In genomic region chr17:57953219-57953618, GRCh38 we compare ENCODE assay signal across 13 cellular contexts. TPM values are rescaled to one million over a fixed set of nuclear protein-coding genes. Genes with fewer than 3 reads are reported as not detected.
A peak's percentile ranks its signal among the peaks of the same experiment; 100 is the strongest.
DNase-seq lines count a peak whose midpoint lies in the region; ATAC-seq and TF ChIP-seq lines count a peak whose summit lies in the region.
"Had no signal": no experiment of that assay in that cellular context is flagged by ENCODE, and none has a peak within 500 bp of the region (broad histone marks: within the 10 kb centered on the region; RNA-seq: fewer than 3 reads in every experiment).

No MANE protein-coding gene starts in this region.

- no peaks in the 10 kb centered on the region for H4K20me1 ChIP-seq in SK-N-SH (ENCODE audit: insufficient read depth)

- H3K9me3 Mint-ChIP-seq in natural killer cell, result no peaks in the 10 kb centered on the region

- no peak overlapping the region for H3K4me3 ChIP-seq in SK-N-SH (ENCODE audit: low read depth in 2 of 2, low read length in 1 of 2)
- no peak overlapping the region for H3K4me3 ChIP-seq in coronary artery
- H3K4me3 ChIP-seq in tibial artery, result no peak overlapping the region

- no peak overlapping the region for H2AFZ ChIP-seq in SK-N-SH (ENCODE audit: low read depth)

- H3K27ac ChIP-seq in SK-N-SH (ENCODE audit: low read depth in 2 of 2, low read length in 1 of 2), result peak overlapping the region in 1 of 2 experiments; percentile 79; a peak in 1 of 4 replicates
- peak overlapping the region; percentile 95 to 100 for H3K27ac ChIP-seq in coronary artery
- peak overlapping the region; percentile 98 to 99 for H3K27ac ChIP-seq in tibial artery

- no peak for TF ChIP-seq RAD21 in SK-N-SH (IDR thresholded peaks at IDR 0.05; ENCODE audit: low read length)

- H3K27ac Mint-ChIP-seq in natural killer cell, result no peak overlapping the region

- intact Hi-C loops in natural killer cell (cut with micrococcal nuclease), result no loop called here
- intact Hi-C loops in tibial artery (cut with DNase I; ENCODE audit: low total_unique reads), result loop anchor here (5.0 kb wide), 1 partner anchor 81 kb away; no protein-coding TSS in a partner anchor

- peaks cover 36 to 65% of the 10 kb centered on the region in 2 donors for H3K4me1 Mint-ChIP-seq in natural killer cell

- H3K9me3 ChIP-seq in SK-N-SH (no peaks in the 10 kb centered on the region), tibial artery (no peaks in the 10 kb centered on the region)

- H3F3A ChIP-seq in SK-N-SH (replicated peaks; ENCODE audit: insufficient read depth), result peaks cover 41% of the 10 kb centered on the region

- H3K9me2 ChIP-seq in SK-N-SH, result no peaks in the 10 kb centered on the region

- no peaks in the 10 kb centered on the region for H3K36me3 Mint-ChIP-seq in natural killer cell

- H3K36me3 ChIP-seq in SK-N-SH (replicated peaks in 1 of 2; ENCODE audit: control insufficient read depth in 1 of 2, insufficient read depth in 2 of 2, low read length in 1 of 2), result no peaks in the 10 kb centered on the region
- H3K36me3 ChIP-seq in tibial artery, result no peaks in the 10 kb centered on the region

- TF ChIP-seq CTCF in SK-N-SH (IDR thresholded peaks at IDR 0.05) (no peak), coronary artery (IDR thresholded peaks at IDR 0.05) (no peak), natural killer cell (IDR thresholded peaks at IDR 0.05) (no peak), tibial artery (IDR thresholded peaks at IDR 0.05) (no peak)

- DNase-seq in SK-N-SH, result no peak
- DNase-seq in coronary artery (ENCODE audit: low spot score), result no peak
- no peak for DNase-seq in natural killer cell
- DNase-seq in tibial artery, result no peak
- DNase-seq in stimulated activated CD4-positive, alpha-beta T cell treated with anti-CD3 and anti-CD28 coated beads, Interleukin-12 subunit alpha, Interleukin-12 subunit beta, amount 100 ng/mL, for 4 hours, result no peak
- DNase-seq: 8988T; activated CD4-positive, CD25-positive, alpha-beta regulatory T cell; DND-41; hippocampal formation; NCI-H2081 had no signal

- peaks cover 18 to 41% of the 10 kb centered on the region in 2 donors for H3K27me3 Mint-ChIP-seq in natural killer cell (ENCODE audit: low read depth in 2 of 2)

- H3K4me1 ChIP-seq in SK-N-SH (ENCODE audit: control insufficient read depth in 1 of 2, insufficient read depth in 2 of 2, low read depth in 1 of 2, low read length in 1 of 2) (peaks cover 31 to 58% of the 10 kb centered on the region in 2 experiments; a peak in 3 of 4 replicates), tibial artery (peaks cover 3 to 68% (median 59%) of the 10 kb centered on the region in 4 donors)

- ATAC-seq in SK-N-SH treated with all-trans-retinoic acid at 6 μM for 48 hours (no peak), natural killer cell (no peak), HG03432 (IDR thresholded peaks at IDR 0.05; ENCODE audit: unreplicated experiment) (no peak), GM21423 (IDR thresholded peaks at IDR 0.05; ENCODE audit: unreplicated experiment) (no peak)

- peaks cover 62% of the 10 kb centered on the region for H3K79me2 ChIP-seq in SK-N-SH (ENCODE audit: insufficient read depth)

- 100% methylated on average over 1 of the region's 1 CpG for WGBS in SK-N-SH (ENCODE audit: low lambda C conversion rate)

- CTCF ChIA-PET in SK-N-SH (lab: Yijun Ruan, JAX), result interaction anchor here (0.7 to 4.7 kb wide), 15 partner anchors 9 to 119 kb away, joined by 3 to 43 read pairs (median 7); no protein-coding TSS in a partner anchor

- H3K4me3 Mint-ChIP-seq in natural killer cell, result peak overlapping the region; percentile 42

- peak overlapping the region; percentile 78 for H3K4me2 ChIP-seq in SK-N-SH

- H3K27me3 ChIP-seq in SK-N-SH (ENCODE audit: insufficient read depth) (no peaks in the 10 kb centered on the region), tibial artery (no peaks in the 10 kb centered on the region)

- H3K9ac ChIP-seq in SK-N-SH, result no peak overlapping the region

- POLR2A ChIA-PET in SK-N-SH (lab: Yijun Ruan, JAX), result interaction anchor here (0.8 to 1.5 kb wide), 4 partner anchors 14 to 91 kb away, joined by 3 to 5 read pairs (median 4); no protein-coding TSS in a partner anchor

- TF ChIP-seq EP300 in SK-N-SH (IDR thresholded peaks at IDR 0.05; ENCODE audit: borderline replicate concordance in 1 of 2, low read depth in 1 of 2, low read length in 1 of 2), result no peak

TF ChIP-seq in SK-N-SH, 30 proteins besides CTCF, POLR2A, EP300 and RAD21 (continues in another document):
- TF ChIP-seq CHD2 (IDR thresholded peaks at IDR 0.05; ENCODE audit: low read length, partially characterized antibody), result no peak
- no peak for TF ChIP-seq MEF2A (IDR thresholded peaks at IDR 0.05; ENCODE audit: borderline replicate concordance, low read depth)
- TF ChIP-seq TCF12 (IDR thresholded peaks at IDR 0.05), result no peak
- TF ChIP-seq MAX (IDR thresholded peaks at IDR 0.05; ENCODE audit: low read depth), result no peak
- no peak for TF ChIP-seq MXI1 (IDR thresholded peaks at IDR 0.05; ENCODE audit: low read depth, low read length)
- TF ChIP-seq USF1 (IDR thresholded peaks at IDR 0.05; ENCODE audit: borderline replicate concordance, low read depth), result no peak
- TF ChIP-seq RXRA (IDR thresholded peaks at IDR 0.05; ENCODE audit: borderline replicate concordance, low read depth), result no peak
- no peak for TF ChIP-seq GATA2 (CRISPR knock-in tag; IDR thresholded peaks at IDR 0.05)
- TF ChIP-seq RCOR1 (IDR thresholded peaks at IDR 0.05; ENCODE audit: low read length), result no peak

TF ChIP-seq in SK-N-SH treated with all-trans-retinoic acid at 6 μM for 48 hours, 23 proteins besides CTCF, POLR2A, EP300 and RAD21:
- TF ChIP-seq CSRNP3 (CRISPR knock-in tag; IDR thresholded peaks at IDR 0.05), result no peak
- TF ChIP-seq POU6F1 (CRISPR knock-in tag; IDR thresholded peaks at IDR 0.05; ENCODE audit: borderline replicate concordance, low read depth), result no peak
- TF ChIP-seq PATZ1 (CRISPR knock-in tag; IDR thresholded peaks at IDR 0.05; ENCODE audit: borderline replicate concordance), result no peak
- TF ChIP-seq ARNTL (CRISPR knock-in tag; IDR thresholded peaks at IDR 0.05; ENCODE audit: borderline replicate concordance, low read depth), result no peak
- TF ChIP-seq RARB (CRISPR knock-in tag; IDR thresholded peaks at IDR 0.05), result no peak
- no peak for TF ChIP-seq ZNF70 (CRISPR knock-in tag; IDR thresholded peaks at IDR 0.05)

RNA-seq across cellular contexts. Expression of gene CUEDC1, which starts 2.0 kb away (rescaled TPM):
- polyA plus RNA-seq in SK-N-SH (2012; rRNA removed), result 50.3 and 58.9 TPM in 2 replicates
- polyA plus RNA-seq in SK-N-SH (2012; cell fraction: cytosol; rRNA removed), result 25.4 and 31.6 TPM in 2 replicates
- 207 and 306 TPM in 2 replicates for polyA plus RNA-seq in SK-N-SH (2012; cell fraction: nucleus; rRNA removed)
- total RNA-seq in natural killer cell, result 1 to 10 TPM; 1.5 to 3.7 (median 2.6) TPM

RNA-seq across cellular contexts. Expression of gene VEZF1, which starts 34.8 kb away (rescaled TPM):
- 35.1 and 43.0 TPM in 2 replicates for polyA plus RNA-seq in SK-N-SH (2012; rRNA removed)
- 42.9 and 43.3 TPM in 2 replicates for polyA plus RNA-seq in SK-N-SH (2012; cell fraction: cytosol; rRNA removed)
- 27.8 and 49.4 TPM in 2 replicates for polyA plus RNA-seq in SK-N-SH (2012; cell fraction: nucleus; rRNA removed)
- total RNA-seq in natural killer cell, result 10 to 100 TPM; 49.8 to 64.6 (median 63.4) TPM

RNA-seq across cellular contexts. Expression of gene SRSF1, which starts 53.8 kb away (rescaled TPM):
- 248 and 291 TPM in 2 replicates for polyA plus RNA-seq in SK-N-SH (2012; rRNA removed)
- 162 and 163 TPM in 2 replicates for polyA plus RNA-seq in SK-N-SH (2012; cell fraction: cytosol; rRNA removed)
- 1,134 and 1,547 TPM in 2 replicates for polyA plus RNA-seq in SK-N-SH (2012; cell fraction: nucleus; rRNA removed)
- total RNA-seq in natural killer cell, result 100 to 1,000 TPM; 125 to 157 (median 137) TPM
